Comparison of ENCODE assay signal across 9 cellular contexts in the genomic region with DNA sequence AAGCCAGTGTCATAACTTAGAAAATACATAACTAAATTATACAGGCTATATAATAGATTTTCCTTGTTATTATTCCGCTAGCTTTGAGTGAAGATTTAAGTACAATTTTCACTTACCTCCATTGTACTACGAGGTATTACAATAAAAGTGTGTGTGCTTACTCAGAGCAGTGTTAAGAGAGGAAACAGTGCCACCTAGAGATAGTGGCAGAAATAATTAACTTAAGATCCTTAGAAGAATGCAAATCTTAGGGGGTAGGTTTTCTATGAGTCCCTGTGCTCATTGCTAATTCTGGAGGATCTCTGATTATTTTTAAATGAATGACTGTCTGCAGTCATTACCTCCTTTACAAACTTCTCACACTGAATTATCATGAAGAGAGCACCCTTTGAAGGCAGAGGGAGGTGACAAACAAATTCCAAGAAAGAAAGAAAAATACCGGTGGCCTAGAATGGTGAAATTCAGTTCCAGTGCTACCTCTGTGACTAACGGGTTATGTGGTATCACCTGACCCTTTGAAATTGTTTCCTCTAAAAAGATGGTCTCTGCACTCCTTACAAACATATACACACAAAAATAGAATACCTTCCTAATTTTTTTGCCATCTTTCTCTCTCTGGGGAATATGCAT.
A peak's percentile ranks its signal among the peaks of the same experiment; 100 is the strongest.
DNase-seq lines count a peak whose midpoint lies in the region; ATAC-seq and TF ChIP-seq lines count a peak whose summit lies in the region.
"Had no signal": no experiment of that assay in that cellular context is flagged by ENCODE, and none has a peak within 500 bp of the region (broad histone marks: within the 10 kb centered on the region; RNA-seq: fewer than 3 reads in every experiment).

No MANE protein-coding gene starts in this region.

- ATAC-seq in HG02759 (IDR thresholded peaks at IDR 0.05; ENCODE audit: unreplicated experiment), result peak; percentile 64
- ATAC-seq in stimulated activated naive B cell treated with anti-CD40 and anti-IgM and Interleukin-4, amounts not matched to agents 10 μg/mL and 1 μg/mL and 100 μg/mL, for 72 hours (replicated peaks), result peak; percentile 44 to 50

- intact Hi-C loops in ascending aorta (cut with DNase I), result no loop called here

- no peak overlapping the region for H3K4me3 ChIP-seq in ascending aorta

- TF ChIP-seq CTCF in ascending aorta (IDR thresholded peaks at IDR 0.05), result peak in 1 of 3 experiments; percentile 31

- H3K4me1 ChIP-seq in ascending aorta, result no peaks in the 10 kb centered on the region

- no peaks in the 10 kb centered on the region for H3K36me3 ChIP-seq in ascending aorta

- no peaks in the 10 kb centered on the region for H3K9me3 Mint-ChIP-seq in stimulated activated naive B cell treated with anti-CD40 and anti-IgM and Interleukin-4, amounts not matched to agents 10 μg/mL and 1 μg/mL and 100 μg/mL, for 72 hours
- H3K9me3 Mint-ChIP-seq: activated B cell treated with CpG ODN at 0.5 μM for 24 hours had no signal

- no peak overlapping the region for H3K27ac Mint-ChIP-seq in stimulated activated naive B cell treated with anti-CD40 and anti-IgM and Interleukin-4, amounts not matched to agents 10 μg/mL and 1 μg/mL and 100 μg/mL, for 72 hours
- H3K27ac Mint-ChIP-seq: activated B cell treated with CpG ODN at 0.5 μM for 24 hours had no signal

- no peaks in the 10 kb centered on the region for H3K9me3 ChIP-seq in ascending aorta

- no peaks in the 10 kb centered on the region for H3K27me3 ChIP-seq in ascending aorta

- no peaks in the 10 kb centered on the region for H3K27me3 Mint-ChIP-seq in stimulated activated naive B cell treated with anti-CD40 and anti-IgM and Interleukin-4, amounts not matched to agents 10 μg/mL and 1 μg/mL and 100 μg/mL, for 72 hours

- no peaks in the 10 kb centered on the region for H3K4me1 Mint-ChIP-seq in stimulated activated naive B cell treated with anti-CD40 and anti-IgM and Interleukin-4, amounts not matched to agents 10 μg/mL and 1 μg/mL and 100 μg/mL, for 72 hours
- H3K4me1 Mint-ChIP-seq: activated B cell treated with CpG ODN at 0.5 μM for 24 hours had no signal

- DNase-seq in NCI-H1694 (lab: John Stamatoyannopoulos, UW) (peak; percentile 8), NCI-H1694 treated with DMSO at 0.1 percent for 48 hours (lab: John Stamatoyannopoulos, UW) (no peak), NCI-H526 (lab: John Stamatoyannopoulos, UW) (peak; percentile 5 to 61), epithelial cell of prostate (ENCODE audit: low read depth, low spot score) (peak; percentile 3), DMS153 treated with DMSO at 0.1 percent for 48 hours (lab: John Stamatoyannopoulos, UW; ENCODE audit: unreplicated experiment) (no peak), ascending aorta (ENCODE audit: low spot score in 2 of 2) (no peak)
- no peak for DNase-seq in stimulated activated naive B cell treated with anti-CD40 and anti-IgM and Interleukin-4, amounts not matched to agents 10 μg/mL and 1 μg/mL and 100 μg/mL, for 72 hours
- DNase-seq: activated B cell treated with CpG ODN at 0.5 μM for 24 hours had no signal

- H3K4me3 Mint-ChIP-seq in stimulated activated naive B cell treated with anti-CD40 and anti-IgM and Interleukin-4, amounts not matched to agents 10 μg/mL and 1 μg/mL and 100 μg/mL, for 72 hours, result no peak overlapping the region
- H3K4me3 Mint-ChIP-seq: activated B cell treated with CpG ODN at 0.5 μM for 24 hours had no signal

- H3K27ac ChIP-seq in epithelial cell of prostate, result no peak overlapping the region
- H3K27ac ChIP-seq in ascending aorta, result no peak overlapping the region

- H3K36me3 Mint-ChIP-seq in stimulated activated naive B cell treated with anti-CD40 and anti-IgM and Interleukin-4, amounts not matched to agents 10 μg/mL and 1 μg/mL and 100 μg/mL, for 72 hours, result no peaks in the 10 kb centered on the region

Comparison
In these comparisons a context has a peak if more than half of its experiments do, and no peak if none do; other contexts are left out.
1. DNase-seq: peak in NCI-H1694 (single experiment), NCI-H526 (2 of 2) and epithelial cell of prostate (single experiment); none in NCI-H1694 treated with DMSO at 0.1 percent for 48 hours (single experiment), stimulated activated naive B cell treated with anti-CD40 and anti-IgM and Interleukin-4, amounts not matched to agents 10 μg/mL and 1 μg/mL and 100 μg/mL, for 72 hours (single experiment), DMS153 treated with DMSO at 0.1 percent for 48 hours (single experiment) and ascending aorta (0 of 2).